29 cellular contexts compared by ENCODE assay signal in genomic region chr4:176258135-176258534, GRCh38. TPM values are rescaled to one million over a fixed set of nuclear protein-coding genes. Genes with fewer than 3 reads are reported as not detected.
"Had no signal": no experiment of that assay in that cellular context is flagged by ENCODE, and none has a peak within 500 bp of the region (broad histone marks: within the 10 kb centered on the region; RNA-seq: fewer than 3 reads in every experiment).

No MANE protein-coding gene starts in this region.

- ATAC-seq: activated CD4-positive, alpha-beta T cell treated with anti-CD3 and anti-CD28 coated beads for 36 hours; activated CD8-positive, alpha-beta T cell treated with anti-CD3 and anti-CD28 coated beads, Interleukin-2, amount 10 ng/mL, durations not matched to agents 7 days and 5 days; body of pancreas; Right ventricle myocardium inferior had no signal

- H3K27ac ChIP-seq: adrenal gland, body of pancreas, breast epithelium, PC-9, RWPE1 had no signal

- DNase-seq: activated CD4-positive, alpha-beta T cell treated with anti-CD3 and anti-CD28 coated beads for 36 hours; activated CD4-positive, alpha-beta T cell treated with anti-CD3 and anti-CD28 coated beads, Interleukin-2, amount 10 ng/mL, durations not matched to agents 7 days and 5 days; activated CD4-positive, alpha-beta T cell treated with anti-CD3 and anti-CD28 coated beads, Interleukin-2, amount 50 U/mL, for 48 hours; activated CD8-positive, alpha-beta T cell treated with anti-CD3 and anti-CD28 coated beads, Interleukin-2, amount 10 ng/mL, durations not matched to agents 7 days and 5 days; activated gamma-delta T cell; activated naive CD4-positive, alpha-beta T cell treated with Interleukin-2 at 50 U/mL for 16 hours; activated naive CD8-positive, alpha-beta T cell treated with anti-CD3 and anti-CD28 coated beads, Interleukin-2, amount 10 ng/mL, durations not matched to agents 7 days and 5 days; activated T-cell treated with anti-CD3 and anti-CD28 coated beads, Interleukin-2, amount 50 U/mL, for 24 hours; adrenal gland; body of pancreas; NCI-H1092 treated with DMSO at 0.1 percent for 48 hours; NCI-H1417 treated with DMSO at 0.1 percent for 48 hours; NCI-H187 treated with DMSO at 0.1 percent for 48 hours; NCI-H226; NCI-H446 treated with DMSO at 0.1 percent for 48 hours; NCI-H524; NCI-H69; PC-9; SIG-M5 had no signal

- H3K9me3 Mint-ChIP-seq: activated CD4-positive, alpha-beta T cell treated with anti-CD3 and anti-CD28 coated beads, Interleukin-2, amount 10 ng/mL, durations not matched to agents 7 days and 5 days; activated naive CD4-positive, alpha-beta T cell treated with anti-CD3 and anti-CD28 coated beads, Interleukin-2, amount 50 U/mL, for 24 hours; activated naive CD8-positive, alpha-beta T cell treated with anti-CD3 and anti-CD28 coated beads, Interleukin-2, amount 10 ng/mL, durations not matched to agents 7 days and 5 days; activated T-cell treated with anti-CD3 and anti-CD28 coated beads, Interleukin-2, amount 50 U/mL, for 24 hours; activated T-helper 2 cell treated with anti-CD3 and anti-CD28 coated beads, Interferon-gamma antibody, Interleukin-2, Interleukin-4, amounts not matched to agents 10 μg/mL and 5 μg/mL and 100 μg/mL, durations not matched to agents 14 hours and 24 hours and 36 hours; T-helper 1 cell treated with Interleukin-12 subunit alpha and Interleukin-12 subunit beta and Interleukin-4 antibody, amounts not matched to agents 30 μg/mL and 1 μg/mL, for 36 hours; T-helper 2 cell treated with Interferon-gamma antibody and Interleukin-4, amounts not matched to agents 5 μg/mL and 100 μg/mL, for 36 hours had no signal

- H3K4me1 ChIP-seq: adrenal gland, body of pancreas, breast epithelium had no signal

- H3K4me2 ChIP-seq: PC-9 had no signal

- FAIRE-seq: RCC 7860, TTC549 had no signal

- H3K27me3 ChIP-seq: adrenal gland, body of pancreas, breast epithelium had no signal

- H3K4me3 Mint-ChIP-seq: activated CD4-positive, alpha-beta T cell treated with anti-CD3 and anti-CD28 coated beads for 36 hours; activated CD4-positive, alpha-beta T cell treated with anti-CD3 and anti-CD28 coated beads, Interleukin-2, amount 10 ng/mL, durations not matched to agents 7 days and 5 days; activated CD8-positive, alpha-beta T cell treated with anti-CD3 and anti-CD28 coated beads, Interleukin-2, amount 10 ng/mL, durations not matched to agents 7 days and 5 days; activated naive CD4-positive, alpha-beta T cell treated with anti-CD3 and anti-CD28 coated beads, Interleukin-2, amount 50 U/mL, for 24 hours; activated naive CD8-positive, alpha-beta T cell treated with anti-CD3 and anti-CD28 coated beads, Interleukin-2, amount 10 ng/mL, durations not matched to agents 7 days and 5 days; activated T-cell treated with anti-CD3 and anti-CD28 coated beads, Interleukin-2, amount 50 U/mL, for 24 hours; T-helper 1 cell treated with Interleukin-12 subunit alpha and Interleukin-12 subunit beta and Interleukin-4 antibody, amounts not matched to agents 30 μg/mL and 1 μg/mL, for 36 hours; T-helper 2 cell treated with Interferon-gamma antibody and Interleukin-4, amounts not matched to agents 5 μg/mL and 100 μg/mL, for 36 hours had no signal

- H3K36me3 Mint-ChIP-seq: activated naive CD4-positive, alpha-beta T cell treated with anti-CD3 and anti-CD28 coated beads, Interleukin-2, amount 50 U/mL, for 24 hours; activated naive CD8-positive, alpha-beta T cell treated with anti-CD3 and anti-CD28 coated beads, Interleukin-2, amount 10 ng/mL, durations not matched to agents 7 days and 5 days had no signal

- H3K36me3 ChIP-seq: adrenal gland, breast epithelium had no signal

- H3K27ac Mint-ChIP-seq: activated CD4-positive, alpha-beta T cell treated with anti-CD3 and anti-CD28 coated beads for 36 hours; activated CD4-positive, alpha-beta T cell treated with anti-CD3 and anti-CD28 coated beads, Interleukin-2, amount 10 ng/mL, durations not matched to agents 7 days and 5 days; activated CD8-positive, alpha-beta T cell treated with anti-CD3 and anti-CD28 coated beads, Interleukin-2, amount 10 ng/mL, durations not matched to agents 7 days and 5 days; activated naive CD4-positive, alpha-beta T cell treated with anti-CD3 and anti-CD28 coated beads, Interleukin-2, amount 50 U/mL, for 24 hours; activated naive CD8-positive, alpha-beta T cell treated with anti-CD3 and anti-CD28 coated beads, Interleukin-2, amount 10 ng/mL, durations not matched to agents 7 days and 5 days; activated T-cell treated with anti-CD3 and anti-CD28 coated beads, Interleukin-2, amount 50 U/mL, for 24 hours; activated T-helper 2 cell treated with anti-CD3 and anti-CD28 coated beads, Interferon-gamma antibody, Interleukin-2, Interleukin-4, amounts not matched to agents 10 μg/mL and 5 μg/mL and 100 μg/mL, durations not matched to agents 14 hours and 24 hours and 36 hours; T-helper 1 cell treated with Interleukin-12 subunit alpha and Interleukin-12 subunit beta and Interleukin-4 antibody, amounts not matched to agents 30 μg/mL and 1 μg/mL, for 36 hours; T-helper 2 cell treated with Interferon-gamma antibody and Interleukin-4, amounts not matched to agents 5 μg/mL and 100 μg/mL, for 36 hours had no signal

- H3K9me3 ChIP-seq: adrenal gland, body of pancreas, breast epithelium had no signal

- H3K4me3 ChIP-seq: adrenal gland, body of pancreas, breast epithelium, PC-9 had no signal

- H2AFZ ChIP-seq: PC-9 had no signal

- H3K4me1 Mint-ChIP-seq: activated CD4-positive, alpha-beta T cell treated with anti-CD3 and anti-CD28 coated beads for 36 hours; activated CD4-positive, alpha-beta T cell treated with anti-CD3 and anti-CD28 coated beads, Interleukin-2, amount 10 ng/mL, durations not matched to agents 7 days and 5 days; activated naive CD4-positive, alpha-beta T cell treated with anti-CD3 and anti-CD28 coated beads, Interleukin-2, amount 50 U/mL, for 24 hours; activated naive CD8-positive, alpha-beta T cell treated with anti-CD3 and anti-CD28 coated beads, Interleukin-2, amount 10 ng/mL, durations not matched to agents 7 days and 5 days had no signal

RNA-seq across cellular contexts. Expression of gene ASB5, which starts 10.9 kb away (rescaled TPM):
- total RNA-seq: activated CD4-positive, alpha-beta T cell treated with anti-CD3 and anti-CD28 coated beads for 36 hours; activated CD4-positive, alpha-beta T cell treated with anti-CD3 and anti-CD28 coated beads, Interleukin-2, amount 10 ng/mL, durations not matched to agents 7 days and 5 days; activated CD8-positive, alpha-beta T cell treated with anti-CD3 and anti-CD28 coated beads, Interleukin-2, amount 10 ng/mL, durations not matched to agents 7 days and 5 days; activated naive CD8-positive, alpha-beta T cell treated with anti-CD3 and anti-CD28 coated beads, Interleukin-2, amount 10 ng/mL, durations not matched to agents 7 days and 5 days; activated T-helper 2 cell treated with anti-CD3 and anti-CD28 coated beads, Interferon-gamma antibody, Interleukin-2, Interleukin-4, amounts not matched to agents 10 μg/mL and 5 μg/mL and 100 μg/mL, durations not matched to agents 14 hours and 24 hours and 36 hours; body of pancreas; breast epithelium; OCI-LY7; PC-9 had no signal
